ENCODE assay signal across 7 cellular contexts in genomic region chr7:97027427-97028234, GRCh38. TPM values are rescaled to one million over a fixed set of nuclear protein-coding genes. Genes with fewer than 3 reads are reported as not detected.
A peak's percentile ranks its signal among the peaks of the same experiment; 100 is the strongest.
DNase-seq lines count a peak whose midpoint lies in the region; ATAC-seq, FAIRE-seq and TF ChIP-seq lines count a peak whose summit lies in the region.

No MANE protein-coding gene starts in this region.

- no peaks in the 10 kb centered on the region for H3K9me3 Mint-ChIP-seq in HFFc6

- H2AFZ ChIP-seq in K562 (ENCODE audit: low read depth, low read length): no peak overlapping the region

- 3% methylated on average over 23 of the region's 23 CpGs for WGBS in K562 (ENCODE audit: insufficient coverage, low coverage, missing lambda C conversion rate)

- peaks cover 37% of the 10 kb centered on the region for H3K27me3 Mint-ChIP-seq in HFFc6 (ENCODE audit: insufficient read depth)

- 0 out of 2 replicates have a peak, but pooled peaks cover 5% of the 10 kb centered on the region for H4K20me1 ChIP-seq in K562 (replicated peaks; ENCODE audit: control insufficient read depth, insufficient read depth, low read length)

- intact Hi-C loops in K562 (cut with micrococcal nuclease): loop anchor here (1.0 to 5.0 kb wide), 4 partner anchors 612 to 1305 kb away; no protein-coding TSS in a partner anchor

- POLR2A ChIA-PET in K562 (lab: Yijun Ruan, JAX): interaction anchor here (0.5 to 0.8 kb wide), 2 partner anchors 13 to 1164 kb away, joined by 3 to 5 read pairs; no protein-coding TSS in a partner anchor

- H3K27ac ChIP-seq in K562 (ENCODE audit: extremely low read depth, low read depth, low read length) (no peak overlapping the region), skeletal muscle tissue (ENCODE audit: low read depth, low read length) (no peak overlapping the region)

- H3K4me3 ChIP-seq in GM12865 (ENCODE audit: low read depth, low read length) (no peak overlapping the region), NB4 (ENCODE audit: low read depth, low read length) (no peak overlapping the region), K562 (no peak overlapping the region), iPS-18c (ENCODE audit: insufficient read depth, low read depth, low read length) (peak overlapping the region; percentile 45), skeletal muscle tissue (ENCODE audit: low read length in 3 of 3) (peak overlapping the region; percentile 59 to 73 (median 67))

- H3K36me3 ChIP-seq in K562 (ENCODE audit: control insufficient read depth, insufficient read depth, low read length) (no peaks in the 10 kb centered on the region), skeletal muscle tissue (ENCODE audit: control insufficient read depth in 3 of 3, insufficient read depth in 3 of 3, low read length in 3 of 3) (no peaks in the 10 kb centered on the region)

- peaks cover 22% of the 10 kb centered on the region for H3K4me1 Mint-ChIP-seq in HFFc6 (ENCODE audit: low read depth)

- H3K9ac ChIP-seq in K562 (ENCODE audit: insufficient read depth in 1 of 2, low read depth in 2 of 2, low read length in 2 of 2) (peak overlapping the region in 1 of 2 experiments; percentile 57; a peak in 1 of 4 replicates), skeletal muscle tissue (ENCODE audit: low read depth in 1 of 3, low read length in 3 of 3) (peak overlapping the region in 2 of 3 donors; percentile 36 to 45)

- peak; percentile 98 for ATAC-seq in K562

- in situ Hi-C loops in K562 (cut with MboI): loop anchor here (5.0 to 10.0 kb wide), 2 partner anchors 945 to 1113 kb away; no protein-coding TSS in a partner anchor

- CTCF ChIA-PET in K562 (lab: Yijun Ruan, JAX; ENCODE audit: low intra/inter-chr PET ratio): interaction anchor here (0.6 to 2.3 kb wide), 5 partner anchors 612 to 1545 kb away, joined by 3 to 21 read pairs (median 5); no protein-coding TSS in a partner anchor

- H3K4me2 ChIP-seq in K562 (ENCODE audit: insufficient read depth, low read length): no peak overlapping the region

- H3K27ac Mint-ChIP-seq in HFFc6: no peak overlapping the region

- peak; percentile 93 to 94 for TF ChIP-seq RAD21 in K562 (CRISPR knock-in tag; conservative IDR thresholded peaks at IDR 0.05 in 1 of 2, IDR thresholded peaks at IDR 0.05 in 1 of 2)

- H3K79me2 ChIP-seq in K562 (ENCODE audit: control insufficient read depth, insufficient read depth, low read length): no peaks in the 10 kb centered on the region

- H3K36me3 Mint-ChIP-seq in HFFc6 (ENCODE audit: low read depth): no peaks in the 10 kb centered on the region

- H3K9me1 ChIP-seq in K562 (ENCODE audit: control insufficient read depth, insufficient read depth, low read length): no peaks in the 10 kb centered on the region

- DNase-seq in GM12865 (ENCODE audit: low read depth): peak; percentile 72
- DNase-seq in HFFc6: peak; percentile 77
- peak; percentile 87 for DNase-seq in NB4 (ENCODE audit: low read depth)
- DNase-seq in T1000 (lab: John Stamatoyannopoulos, UW): peak; percentile 71
- DNase-seq in K562 (ENCODE audit: extremely low read depth in 1 of 4, low spot score in 3 of 4): peak; percentile 81 to 86 (median 82)

- FAIRE-seq in K562 (lab: Jason Lieb, UNC): peak; percentile 98

- TF ChIP-seq POLR2A in NB4 (IDR thresholded peaks at IDR 0.05; ENCODE audit: extremely low read depth, insufficient read length) (no peak), K562 (conservative IDR thresholded peaks at IDR 0.05) (no peak)

- TF ChIP-seq EP300 in K562 (IDR thresholded peaks at IDR 0.05; ENCODE audit: low read length): no peak

- H3K4me1 ChIP-seq in K562 (replicated peaks in 1 of 2; ENCODE audit: control insufficient read depth in 2 of 2, insufficient read depth in 2 of 2, low read length in 2 of 2): peaks cover 0 to 9% of the 10 kb centered on the region in 2 experiments; a peak in 1 of 5 replicates
- peaks cover 25 to 34% (median 29%) of the 10 kb centered on the region in 3 donors for H3K4me1 ChIP-seq in skeletal muscle tissue (ENCODE audit: control insufficient read depth in 3 of 3, insufficient read depth in 3 of 3, low read length in 3 of 3)

- H3K27me3 ChIP-seq in K562 (ENCODE audit: control insufficient read depth in 2 of 2, insufficient read depth in 2 of 2, low read length in 2 of 2): peaks cover 47 to 55% of the 10 kb centered on the region in 2 experiments
- peaks cover 50 to 63% (median 50%) of the 10 kb centered on the region in 3 donors for H3K27me3 ChIP-seq in skeletal muscle tissue (ENCODE audit: control insufficient read depth in 3 of 3, insufficient read depth in 3 of 3, low read length in 3 of 3)

- H3K4me3 Mint-ChIP-seq in HFFc6: peak overlapping the region; percentile 87

- BruUV-seq in K562 (replicated peaks; lab: Mats Ljungman, UMichigan): no TSS peak

- H3K9me3 ChIP-seq in K562 (replicated peaks; ENCODE audit: control insufficient read depth, insufficient read depth, low read depth, low read length) (no peaks in the 10 kb centered on the region), iPS-18c (ENCODE audit: control insufficient read depth, insufficient read depth, low read length) (peaks cover 3% of the 10 kb centered on the region), skeletal muscle tissue (ENCODE audit: control insufficient read depth in 3 of 3, low read length in 3 of 3) (no peaks in the 10 kb centered on the region)

- TF ChIP-seq CTCF in GM12865 (IDR thresholded peaks at IDR 0.05; ENCODE audit: insufficient read depth, low read depth, low read length, missing control alignments): peak; percentile 87
- TF ChIP-seq CTCF in HFFc6 (IDR thresholded peaks at IDR 0.05): peak; percentile 91
- TF ChIP-seq CTCF in NB4 (IDR thresholded peaks at IDR 0.05; ENCODE audit: low read depth, low read length): peak; percentile 96
- peak; percentile 85 to 97 (median 96) for TF ChIP-seq CTCF in K562 (IDR thresholded peaks at IDR 0.05 in 2 of 3, conservative IDR thresholded peaks at IDR 0.05 in 1 of 3; ENCODE audit: insufficient read depth in 2 of 3, low read depth in 1 of 3, low read length in 3 of 3)

TF ChIP-seq in K562, 482 proteins besides CTCF, POLR2A, EP300 and RAD21 (continues in another document):
- TF ChIP-seq CEBPG (CRISPR knock-in tag; IDR thresholded peaks at IDR 0.05) (peak; percentile 43; the same call in 1 of the 2 replicates), CEBPG (tag; conservative IDR thresholded peaks at IDR 0.05 in 1 of 2, IDR thresholded peaks at IDR 0.05 in 1 of 2) (peak; percentile 56 to 86; a peak in 2 of 4 replicates), NUFIP1 (IDR thresholded peaks at IDR 0.05; ENCODE audit: partially characterized antibody) (no peak)
- TF ChIP-seq, protein P1, sequence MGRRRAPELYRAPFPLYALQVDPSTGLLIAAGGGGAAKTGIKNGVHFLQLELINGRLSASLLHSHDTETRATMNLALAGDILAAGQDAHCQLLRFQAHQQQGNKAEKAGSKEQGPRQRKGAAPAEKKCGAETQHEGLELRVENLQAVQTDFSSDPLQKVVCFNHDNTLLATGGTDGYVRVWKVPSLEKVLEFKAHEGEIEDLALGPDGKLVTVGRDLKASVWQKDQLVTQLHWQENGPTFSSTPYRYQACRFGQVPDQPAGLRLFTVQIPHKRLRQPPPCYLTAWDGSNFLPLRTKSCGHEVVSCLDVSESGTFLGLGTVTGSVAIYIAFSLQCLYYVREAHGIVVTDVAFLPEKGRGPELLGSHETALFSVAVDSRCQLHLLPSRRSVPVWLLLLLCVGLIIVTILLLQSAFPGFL (CRISPR knock-in tag; IDR thresholded peaks at IDR 0.05): no peak

RNA-seq across cellular contexts. Expression of gene DLX5, which starts 3.0 kb away (rescaled TPM):
- total RNA-seq in HFFc6 (2021; fragmentation: NEBNext Ultra II Directional; extraction: Animal tissue kit (Norgen Biotek cat#: 25700)): not detected
- not detected in 2 replicates for total RNA-seq in K562 (2011; cell fraction: chromatin; rRNA removed; ENCODE audit: low replicate concordance)
- not detected in 2 replicates for total RNA-seq in K562 (2011; cell fraction: nucleolus; rRNA removed)
- not detected in 2 replicates for total RNA-seq in K562 (2011; cell fraction: nucleoplasm; rRNA removed)
- not detected in 2 replicates for total RNA-seq in K562 (2014; rRNA removed)
- not detected in 2 replicates for total RNA-seq in K562 (2014; rRNA removed; fragmentation: Illumina TruSeq; extraction: Trizol)
- not detected in 2 replicates for total RNA-seq in K562 (2015; rRNA removed; fragmentation: Illumina TruSeq; extraction: Trizol)
- not detected in 2 replicates for total RNA-seq in K562 (2021)
- polyA plus RNA-seq in K562 (2011; rRNA removed): not detected in 2 replicates
- polyA plus RNA-seq in K562 (2011; cell fraction: cytosol; rRNA removed): not detected in 2 replicates
- not detected in 2 replicates for polyA plus RNA-seq in K562 (2011; cell fraction: nucleus; rRNA removed)
- polyA plus RNA-seq in K562 (2012): not detected in 2 replicates
- not detected in 2 replicates for polyA plus RNA-seq in K562 (2014; fragmentation: Illumina TruSeq; extraction: Trizol)
- not detected for polyA plus RNA-seq in K562 (2014; fragmentation: Nextera tagmentation; extraction: Ambion mirVana)
- polyA plus RNA-seq in K562 (2014; rRNA removed): not detected in 2 replicates
- not detected in 2 replicates for polyA minus RNA-seq in K562 (2011; rRNA and poly(A)+ RNA removed)
- polyA minus RNA-seq in K562 (2011; cell fraction: cytosol; rRNA and poly(A)+ RNA removed): not detected in 2 replicates
- not detected in 2 replicates for polyA minus RNA-seq in K562 (2011; cell fraction: nucleus; rRNA and poly(A)+ RNA removed)
- total RNA-seq in skeletal muscle tissue: not detected

RNA-seq across cellular contexts. Expression of gene DLX6, which starts 22.3 kb away (rescaled TPM):
- not detected for total RNA-seq in HFFc6 (2021; fragmentation: NEBNext Ultra II Directional; extraction: Animal tissue kit (Norgen Biotek cat#: 25700))
- total RNA-seq in K562 (2011; cell fraction: chromatin; rRNA removed; ENCODE audit: low replicate concordance): not detected in 2 replicates
- total RNA-seq in K562 (2011; cell fraction: nucleolus; rRNA removed): not detected in 2 replicates
- not detected in 2 replicates for total RNA-seq in K562 (2011; cell fraction: nucleoplasm; rRNA removed)
- total RNA-seq in K562 (2014; rRNA removed) (not detected in 2 replicates), K562 (2014; rRNA removed; fragmentation: Illumina TruSeq; extraction: Trizol) (not detected in 2 replicates), K562 (2015; rRNA removed; fragmentation: Illumina TruSeq; extraction: Trizol) (not detected in 2 replicates), K562 (2021) (not detected in 2 replicates), skeletal muscle tissue (not detected)
- polyA plus RNA-seq in K562 (2011; rRNA removed) (not detected in 2 replicates), K562 (2014; fragmentation: Illumina TruSeq; extraction: Trizol) (not detected in 2 replicates), K562 (2014; fragmentation: Nextera tagmentation; extraction: Ambion mirVana) (not detected), K562 (2014; rRNA removed) (not detected in 2 replicates)
- not detected in 2 replicates for polyA plus RNA-seq in K562 (2011; cell fraction: cytosol; rRNA removed)
- polyA plus RNA-seq in K562 (2011; cell fraction: nucleus; rRNA removed): not detected in 2 replicates
- not detected in 2 replicates for polyA plus RNA-seq in K562 (2012)
- not detected in 2 replicates for polyA minus RNA-seq in K562 (2011; rRNA and poly(A)+ RNA removed)
- polyA minus RNA-seq in K562 (2011; cell fraction: cytosol; rRNA and poly(A)+ RNA removed): not detected in 2 replicates
- polyA minus RNA-seq in K562 (2011; cell fraction: nucleus; rRNA and poly(A)+ RNA removed): not detected in 2 replicates

Comparison
In these comparisons a context has a peak if more than half of its experiments do, and no peak if none do; other contexts are left out.
1. H3K4me3 ChIP-seq: peak in iPS-18c (single experiment) and skeletal muscle tissue (3 of 3); none in GM12865 (single experiment), NB4 (single experiment) and K562 (single experiment).
2. Peak in every context shown above with its lines, with median percentiles within 50 percentile points of each other: DNase-seq and CTCF ChIP-seq.